ENCODE assay signal across 14 cellular contexts in the genomic region with DNA sequence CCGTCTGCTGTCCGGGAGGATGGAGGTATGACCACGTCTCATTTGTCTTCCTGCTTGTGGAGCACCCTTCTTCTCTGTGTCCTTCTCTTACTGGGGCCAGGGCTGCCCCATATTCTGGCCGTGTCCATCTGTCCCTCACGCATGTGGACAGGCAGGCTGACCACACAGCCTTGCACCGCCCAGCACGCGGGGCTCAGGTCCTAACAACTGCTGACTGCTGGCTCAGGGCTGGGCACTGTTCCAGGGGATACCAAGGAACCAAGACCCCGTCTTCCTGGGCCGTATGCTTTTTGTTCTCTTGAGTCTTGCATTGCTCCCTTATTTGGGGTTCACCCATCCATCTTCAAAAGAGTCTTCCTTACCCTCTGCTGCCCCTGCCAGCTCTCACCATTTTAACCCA. TPM values are rescaled to one million over a fixed set of nuclear protein-coding genes. Genes with fewer than 3 reads are reported as not detected.
DNase-seq lines count a peak whose midpoint lies in the region; ATAC-seq, FAIRE-seq and TF ChIP-seq lines count a peak whose summit lies in the region.
"Had no signal": no experiment of that assay in that cellular context is flagged by ENCODE, and none has a peak within 500 bp of the region (broad histone marks: within the 10 kb centered on the region; RNA-seq: fewer than 3 reads in every experiment).

No MANE protein-coding gene starts in this region.

- DNase-seq in K562 (ENCODE audit: extremely low read depth in 1 of 4, low spot score in 3 of 4) = no peak
- peak; percentile 92 for DNase-seq in osteoblast (ENCODE audit: insufficient read length, low spot score, missing footprints)
- DNase-seq in NCI-H2107 (lab: John Stamatoyannopoulos, UW) = no peak
- no peak for DNase-seq in NCI-H524 treated with DMSO at 0.1 percent for 48 hours (lab: John Stamatoyannopoulos, UW)
- DNase-seq in lower leg skin (ENCODE audit: low spot score in 2 of 2) = no peak
- DNase-seq: kidney, NCI-H2081 had no signal

- H3K27ac ChIP-seq in K562 (ENCODE audit: extremely low read depth, low read depth, low read length) (no peak overlapping the region), osteoblast (ENCODE audit: low read depth, low read length) (no peak overlapping the region)
- H3K27ac ChIP-seq: brain microvascular endothelial cell had no signal

- H3K4me1 ChIP-seq in K562 (replicated peaks in 1 of 2; ENCODE audit: control insufficient read depth in 2 of 2, insufficient read depth in 2 of 2, low read length in 2 of 2) = peaks cover 4 to 15% of the 10 kb centered on the region in 2 experiments; a peak in 3 of 5 replicates
- H3K4me1 ChIP-seq in osteoblast (ENCODE audit: insufficient read depth, low read length) = peaks cover 30% of the 10 kb centered on the region
- H3K4me1 ChIP-seq: HAP-1 had no signal

- H3K9ac ChIP-seq in K562 (ENCODE audit: insufficient read depth in 1 of 2, low read depth in 2 of 2, low read length in 2 of 2) = no peak overlapping the region

- H3K4me3 ChIP-seq in K562 = no peak overlapping the region
- H3K4me3 ChIP-seq in osteoblast (ENCODE audit: insufficient read depth, low read length) = peak overlapping the region; percentile 34
- H3K4me3 ChIP-seq in lower leg skin (ENCODE audit: low read depth, poor library complexity, severe bottlenecking) = no peak overlapping the region
- H3K4me3 ChIP-seq: HAP-1 had no signal

- no peaks in the 10 kb centered on the region for H3K36me3 ChIP-seq in K562 (ENCODE audit: control insufficient read depth, insufficient read depth, low read length)
- peaks cover under 1% of the 10 kb centered on the region for H3K36me3 ChIP-seq in osteoblast (ENCODE audit: insufficient read depth, low read length)
- H3K36me3 ChIP-seq: brain microvascular endothelial cell, HAP-1 had no signal

- H3K4me2 ChIP-seq in K562 (ENCODE audit: insufficient read depth, low read length) (no peak overlapping the region), osteoblast (ENCODE audit: insufficient read depth, low read length) (peak overlapping the region; percentile 61)

- H3K9me1 ChIP-seq in K562 (ENCODE audit: control insufficient read depth, insufficient read depth, low read length) = no peaks in the 10 kb centered on the region

- H2AFZ ChIP-seq in K562 (ENCODE audit: low read depth, low read length) (no peak overlapping the region), osteoblast (ENCODE audit: low read length) (peak overlapping the region; percentile 15)

- no peak for TF ChIP-seq EP300 in K562 (IDR thresholded peaks at IDR 0.05; ENCODE audit: low read length)

- no peak for FAIRE-seq in K562 (lab: Jason Lieb, UNC)
- FAIRE-seq: G401.6, kidney had no signal

- H3K9me3 ChIP-seq in K562 (replicated peaks; ENCODE audit: control insufficient read depth, insufficient read depth, low read depth, low read length) (no peaks in the 10 kb centered on the region), osteoblast (ENCODE audit: low read depth, low read length) (no peaks in the 10 kb centered on the region)
- H3K9me3 ChIP-seq: HAP-1 had no signal

- POLR2A ChIA-PET in K562 (lab: Yijun Ruan, JAX) = interaction anchor here (0.5 to 0.7 kb wide), 2 partner anchors 14 to 167 kb away, joined by 3 read pairs; no protein-coding TSS in a partner anchor

- intact Hi-C loops in K562 (cut with micrococcal nuclease) = no loop called here
- intact Hi-C loops in lower leg skin (cut with DNase I; ENCODE audit: low total_unique reads) = no loop called here

- no peak for TF ChIP-seq POLR2A in K562 (conservative IDR thresholded peaks at IDR 0.05)
- TF ChIP-seq POLR2A in lower leg skin (IDR thresholded peaks at IDR 0.05) = no peak

- CTCF ChIA-PET in K562 (lab: Yijun Ruan, JAX; ENCODE audit: low intra/inter-chr PET ratio) = no interaction called here

- ATAC-seq in GM18907 (IDR thresholded peaks at IDR 0.05; ENCODE audit: unreplicated experiment) (peak; percentile 15), HG03442 (IDR thresholded peaks at IDR 0.05; ENCODE audit: unreplicated experiment) (peak; percentile 6), K562 (peak; percentile 23; the same call in 1 of the 3 replicates), GM21576 (IDR thresholded peaks at IDR 0.05; ENCODE audit: unreplicated experiment) (no peak)
- ATAC-seq: sciatic nerve had no signal

- in situ Hi-C loops in K562 (cut with MboI) = no loop called here

- 3% methylated on average over 9 of the region's 10 CpGs for WGBS in K562 (ENCODE audit: insufficient coverage, low coverage, missing lambda C conversion rate)
- WGBS in lower leg skin, 2 donors = 86 to 93% methylated on average over 10 of the region's 10 CpGs

- H4K20me1 ChIP-seq in K562 (replicated peaks; ENCODE audit: control insufficient read depth, insufficient read depth, low read length) (peaks cover 23% of the 10 kb centered on the region), osteoblast (ENCODE audit: insufficient read depth, low read length) (no peaks in the 10 kb centered on the region)

- BruUV-seq in K562 (replicated peaks; lab: Mats Ljungman, UMichigan) = no TSS peak

- H3K79me2 ChIP-seq in K562 (ENCODE audit: control insufficient read depth, insufficient read depth, low read length) (no peaks in the 10 kb centered on the region), osteoblast (ENCODE audit: insufficient read depth, low read length) (no peaks in the 10 kb centered on the region)

- TF ChIP-seq RAD21 in K562 (CRISPR knock-in tag; conservative IDR thresholded peaks at IDR 0.05 in 1 of 2, IDR thresholded peaks at IDR 0.05 in 1 of 2) = no peak

- no peak for TF ChIP-seq CTCF in K562 (IDR thresholded peaks at IDR 0.05 in 2 of 3, conservative IDR thresholded peaks at IDR 0.05 in 1 of 3; ENCODE audit: insufficient read depth in 2 of 3, low read depth in 1 of 3, low read length in 3 of 3)
- no peak for TF ChIP-seq CTCF in osteoblast (IDR thresholded peaks at IDR 0.05; ENCODE audit: extremely low read depth, low read depth, low read length)
- no peak for TF ChIP-seq CTCF in lower leg skin (IDR thresholded peaks at IDR 0.05)

- peaks cover 39 to 68% of the 10 kb centered on the region in 2 experiments for H3K27me3 ChIP-seq in K562 (ENCODE audit: control insufficient read depth in 2 of 2, insufficient read depth in 2 of 2, low read length in 2 of 2)
- H3K27me3 ChIP-seq in osteoblast (ENCODE audit: insufficient read depth, low read length) = no peaks in the 10 kb centered on the region
- H3K27me3 ChIP-seq: brain microvascular endothelial cell had no signal

TF ChIP-seq in K562, 482 proteins besides CTCF, POLR2A, EP300 and RAD21 (continues in another document):
- TF ChIP-seq BDP1 (IDR thresholded peaks at IDR 0.05; ENCODE audit: insufficient read depth, insufficient read length) = no peak
- TF ChIP-seq ZBTB8A (IDR thresholded peaks at IDR 0.05; ENCODE audit: partially characterized antibody) = no peak

RNA-seq across cellular contexts. Expression of gene SPSB1, which starts 17.5 kb away (rescaled TPM):
- total RNA-seq in K562 (2011; cell fraction: chromatin; rRNA removed; ENCODE audit: low replicate concordance) = not detected in 2 replicates
- 0.33 TPM in 1 of 2 replicates, not detected in the other for total RNA-seq in K562 (2011; cell fraction: nucleolus; rRNA removed)
- not detected in 2 replicates for total RNA-seq in K562 (2011; cell fraction: nucleoplasm; rRNA removed)
- 0.08 TPM in 1 of 2 replicates, not detected in the other for total RNA-seq in K562 (2014; rRNA removed)
- total RNA-seq in K562 (2014; rRNA removed; fragmentation: Illumina TruSeq; extraction: Trizol) = not detected in 2 replicates
- total RNA-seq in K562 (2015; rRNA removed; fragmentation: Illumina TruSeq; extraction: Trizol) = 0.08 TPM in 1 of 2 replicates, not detected in the other
- total RNA-seq in K562 (2021) = 0.22 and 0.35 TPM in 2 replicates
- polyA plus RNA-seq in K562 (2011; rRNA removed) = 0.09 and 0.14 TPM in 2 replicates
- polyA plus RNA-seq in K562 (2011; cell fraction: cytosol; rRNA removed) = 0.04 and 0.15 TPM in 2 replicates
- polyA plus RNA-seq in K562 (2011; cell fraction: nucleus; rRNA removed) = 0.17 TPM in 1 of 2 replicates, not detected in the other
- 0.09 and 0.10 TPM in 2 replicates for polyA plus RNA-seq in K562 (2012)
- polyA plus RNA-seq in K562 (2014; fragmentation: Illumina TruSeq; extraction: Trizol) = 0.22 TPM in 1 of 2 replicates, not detected in the other
- polyA plus RNA-seq in K562 (2014; fragmentation: Nextera tagmentation; extraction: Ambion mirVana) = under 1 TPM in 1 of 2 experiments, not detected in 1; 0.06 TPM
- 0.65 TPM in 1 of 2 replicates, not detected in the other for polyA plus RNA-seq in K562 (2014; rRNA removed)
- polyA minus RNA-seq in K562 (2011; rRNA and poly(A)+ RNA removed) = 0.12 TPM in 1 of 2 replicates, not detected in the other
- polyA minus RNA-seq in K562 (2011; cell fraction: cytosol; rRNA and poly(A)+ RNA removed) = 0.55 TPM in 1 of 2 replicates, not detected in the other
- polyA minus RNA-seq in K562 (2011; cell fraction: nucleus; rRNA and poly(A)+ RNA removed) = 0.11 TPM in 1 of 2 replicates, not detected in the other
- 14.7 and 23.2 TPM in 2 replicates for total RNA-seq in osteoblast
- total RNA-seq in lower leg skin = 10 to 100 TPM; 25.3 to 75.5 (median 45.3) TPM

RNA-seq across cellular contexts. Expression of gene H6PD, which starts 40.6 kb away (rescaled TPM):
- total RNA-seq in K562 (2011; cell fraction: chromatin; rRNA removed; ENCODE audit: low replicate concordance) = 1.6 and 4.4 TPM in 2 replicates
- total RNA-seq in K562 (2011; cell fraction: nucleolus; rRNA removed) = 3.2 and 3.8 TPM in 2 replicates
- 3.3 and 3.5 TPM in 2 replicates for total RNA-seq in K562 (2011; cell fraction: nucleoplasm; rRNA removed)
- 1.0 and 1.5 TPM in 2 replicates for total RNA-seq in K562 (2014; rRNA removed)
- total RNA-seq in K562 (2014; rRNA removed; fragmentation: Illumina TruSeq; extraction: Trizol) = 0.84 and 1.2 TPM in 2 replicates
- 1.5 and 1.7 TPM in 2 replicates for total RNA-seq in K562 (2015; rRNA removed; fragmentation: Illumina TruSeq; extraction: Trizol)
- 1.8 and 2.5 TPM in 2 replicates for total RNA-seq in K562 (2021)
- polyA plus RNA-seq in K562 (2011; rRNA removed) = 0.82 and 1.9 TPM in 2 replicates
- polyA plus RNA-seq in K562 (2011; cell fraction: cytosol; rRNA removed) = 1.4 and 1.8 TPM in 2 replicates
- 1.7 and 1.8 TPM in 2 replicates for polyA plus RNA-seq in K562 (2011; cell fraction: nucleus; rRNA removed)
- 1.5 and 6.3 TPM in 2 replicates for polyA plus RNA-seq in K562 (2012)
- 0.95 and 1.1 TPM in 2 replicates for polyA plus RNA-seq in K562 (2014; fragmentation: Illumina TruSeq; extraction: Trizol)
- under 1 TPM; 0.04 to 0.08 TPM for polyA plus RNA-seq in K562 (2014; fragmentation: Nextera tagmentation; extraction: Ambion mirVana)
- 1.1 and 1.2 TPM in 2 replicates for polyA plus RNA-seq in K562 (2014; rRNA removed)
- polyA minus RNA-seq in K562 (2011; rRNA and poly(A)+ RNA removed) = 0.95 and 1.0 TPM in 2 replicates
- polyA minus RNA-seq in K562 (2011; cell fraction: cytosol; rRNA and poly(A)+ RNA removed) = 1.7 and 2.8 TPM in 2 replicates
- 0.81 and 1.00 TPM in 2 replicates for polyA minus RNA-seq in K562 (2011; cell fraction: nucleus; rRNA and poly(A)+ RNA removed)
- total RNA-seq in osteoblast = 45.1 and 51.4 TPM in 2 replicates
- 10 to 100 TPM; 65.5 to 98.7 (median 87.8) TPM for total RNA-seq in lower leg skin

Comparison
In these comparisons a context has a peak if more than half of its experiments do, and no peak if none do; other contexts are left out.
1. RNA of gene SPSB1, which starts 17.5 kb away (total RNA-seq): 25.3 to 75.5 TPM in lower leg skin and 14.7 to 23.2 TPM in osteoblast; 0.08 to 0.35 TPM in K562; every median in the first group is over 10 times any median in the second.